ENCODE assay signal across 9 cellular contexts in genomic region chr11:19978668-19979518, GRCh38.
A peak's percentile ranks its signal among the peaks of the same experiment; 100 is the strongest.
DNase-seq lines count a peak whose midpoint lies in the region; ATAC-seq and TF ChIP-seq lines count a peak whose summit lies in the region.
"Had no signal": no experiment of that assay in that cellular context is flagged by ENCODE, and none has a peak within 500 bp of the region (broad histone marks: within the 10 kb centered on the region; RNA-seq: fewer than 3 reads in every experiment).

No MANE protein-coding gene starts in this region.

- no peaks in the 10 kb centered on the region for H3K9me3 ChIP-seq in Panc1 (ENCODE audit: control insufficient read depth, insufficient read depth, low read depth, low read length)

- no peaks in the 10 kb centered on the region for H3K36me3 ChIP-seq in Panc1 (ENCODE audit: control insufficient read depth, insufficient read depth, low read length)

- H3K4me3 Mint-ChIP-seq in T-cell = no peak overlapping the region

- intact Hi-C loops in Panc1 (cut with micrococcal nuclease; ENCODE audit: unreplicated experiment) = no loop called here

- DNase-seq in NCI-H526 treated with DMSO at 0.1 percent for 48 hours (lab: John Stamatoyannopoulos, UW) (peak; percentile 29), NCI-H526 (lab: John Stamatoyannopoulos, UW) (no peak), Panc1 (ENCODE audit: low read depth, low spot score) (peak; percentile 59), iris pigment epithelial cell (ENCODE audit: low read depth) (peak; percentile 92), T-cell (no peak), cerebellar nuclear complex (lab: John Stamatoyannopoulos, UW) (no peak), medulla oblongata (ENCODE audit: extremely low spot score) (no peak)

- H3K4me3 ChIP-seq in Panc1 (ENCODE audit: low read depth in 2 of 2, low read length in 2 of 2) = no peak overlapping the region

- no peaks in the 10 kb centered on the region for H3K27me3 Mint-ChIP-seq in T-cell

- H3K4me1 ChIP-seq in Panc1 (ENCODE audit: control insufficient read depth, insufficient read depth, low read length) = no peaks in the 10 kb centered on the region; the same call in 1 of the 2 replicates

- H3K27ac ChIP-seq in Panc1 (ENCODE audit: low read length) = peak overlapping the region; percentile 40; the same call in 1 of the 2 replicates
- H3K27ac ChIP-seq: C4-2B had no signal

- no peak overlapping the region for H3K27ac Mint-ChIP-seq in T-cell

- POLR2A ChIA-PET in Panc1 (lab: Charles Lee) (no interaction called here), T-cell (lab: Charles Lee) (no interaction called here)

- no peaks in the 10 kb centered on the region for H3K36me3 Mint-ChIP-seq in T-cell

- CTCF ChIA-PET in Panc1 (lab: Charles Lee) (no interaction called here), T-cell (lab: Charles Lee) (no interaction called here)

- ATAC-seq in HG02610 (IDR thresholded peaks at IDR 0.05; ENCODE audit: unreplicated experiment) (peak; percentile 91), Panc1 (no peak), T-cell (replicated peaks in 1 of 4) (no peak)

- H3K27me3 ChIP-seq in Panc1 (ENCODE audit: control insufficient read depth, insufficient read depth, low read length) = no peaks in the 10 kb centered on the region

- in situ Hi-C loops in Panc1 (cut with HindIII; ENCODE audit: low pct_unique_long_range_greater_than_20kb, low sequenced_read_pairs) = no loop called here

- no TSS peak for BruUV-seq in Panc1 (replicated peaks; lab: Mats Ljungman, UMichigan)

- H3K4me1 Mint-ChIP-seq in T-cell = peaks cover 0 to 2% (median 0%) of the 10 kb centered on the region in 3 donors

- no peaks in the 10 kb centered on the region for H3K9me3 Mint-ChIP-seq in T-cell

- no peak for TF ChIP-seq CTCF in Panc1 (IDR thresholded peaks at IDR 0.05)

Comparison
In these comparisons a context has a peak if more than half of its experiments do, and no peak if none do; other contexts are left out.
1. DNase-seq: peak in NCI-H526 treated with DMSO at 0.1 percent for 48 hours (single experiment), Panc1 (single experiment) and iris pigment epithelial cell (single experiment); none in NCI-H526 (0 of 2), T-cell (0 of 34), cerebellar nuclear complex (0 of 2) and medulla oblongata (single experiment).